Comparison of ENCODE assay signal across 8 cellular contexts in the genomic region with DNA sequence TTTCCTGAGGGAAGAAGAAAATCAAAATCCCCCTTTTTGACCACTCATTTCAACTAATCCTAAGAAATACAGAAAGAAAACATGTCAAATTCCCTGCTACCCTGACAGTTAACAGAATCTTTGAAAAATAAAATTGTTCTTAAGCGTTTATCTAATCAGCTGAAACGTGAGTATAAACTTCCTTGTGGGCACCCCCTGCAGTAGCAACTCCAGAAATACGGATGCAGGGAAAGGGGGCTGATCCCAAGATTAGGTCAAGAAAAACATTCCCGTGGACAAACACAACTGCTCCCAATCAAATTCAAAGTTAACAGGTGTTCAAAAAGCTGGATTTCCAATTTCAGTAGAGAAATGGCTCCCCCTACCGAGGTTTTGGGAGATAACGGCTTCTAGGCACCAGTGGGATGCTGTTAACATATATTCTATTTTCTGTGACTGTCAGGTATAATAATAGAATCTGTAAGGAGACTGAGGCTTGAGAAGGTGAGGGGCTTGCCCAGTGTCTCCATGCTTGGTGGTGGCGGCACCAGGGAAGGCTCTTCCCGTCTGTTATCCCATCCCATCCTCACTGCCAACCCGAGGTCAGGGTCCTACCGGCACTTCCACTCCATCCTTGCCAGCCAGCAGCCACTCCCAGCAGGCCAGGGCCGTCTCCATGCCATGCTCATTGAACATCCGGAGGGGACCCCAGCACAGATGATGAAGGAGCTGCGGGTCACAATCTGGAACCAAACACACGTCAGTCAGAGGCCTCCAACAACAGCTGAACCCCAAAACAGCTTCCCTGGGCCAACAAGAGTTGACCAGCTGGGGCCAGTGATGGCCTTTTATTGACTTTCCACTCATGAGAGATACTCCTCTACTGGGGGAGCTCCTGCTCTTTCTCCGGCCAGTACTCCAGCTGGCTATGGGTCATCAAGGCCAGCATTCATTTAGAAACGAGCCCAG. TPM values are rescaled to one million over a fixed set of nuclear protein-coding genes. Genes with fewer than 3 reads are reported as not detected.
DNase-seq lines count a peak whose midpoint lies in the region; ATAC-seq and TF ChIP-seq lines count a peak whose summit lies in the region.

No MANE protein-coding gene starts in this region.

- H3K4me3 ChIP-seq in Peyer's patch (no peak overlapping the region), astrocyte of the cerebellum (ENCODE audit: low read depth, low read length) (no peak overlapping the region), MG63 (no peak overlapping the region)

- ATAC-seq in left colon: peak; percentile 60
- peak; percentile 32 for ATAC-seq in stimulated activated naive CD8-positive, alpha-beta T cell treated with anti-CD3 and anti-CD28 coated beads, Interleukin-15, Interleukin-2, amounts not matched to agents 100 U/mL and 50 U/mL, for 24 hours

- H3K27me3 ChIP-seq in Peyer's patch (no peaks in the 10 kb centered on the region), MG63 (no peaks in the 10 kb centered on the region)

- H3K27ac ChIP-seq in C4-2B: no peak overlapping the region
- no peak overlapping the region for H3K27ac ChIP-seq in Peyer's patch

- intact Hi-C loops in left colon (cut with DNase I, micrococcal nuclease): no loop called here

- in situ Hi-C loops in astrocyte of the cerebellum (cut with HindIII; ENCODE audit: low sequenced_read_pairs): no loop called here

- TF ChIP-seq CTCF in C4-2B (conservative IDR thresholded peaks at IDR 0.05) (peak; percentile 92), Peyer's patch (IDR thresholded peaks at IDR 0.05) (peak; percentile 39 to 63 (median 58)), astrocyte of the cerebellum (IDR thresholded peaks at IDR 0.05; ENCODE audit: low read depth, low read length, missing control alignments) (peak; percentile 71)

- TF ChIP-seq POLR2A in Peyer's patch (IDR thresholded peaks at IDR 0.05): no peak

- DNase-seq in GM19240 (ENCODE audit: insufficient read length, low spot score) (peak; percentile 25), Peyer's patch (peak in 2 of 3 donors; percentile 51 to 60), astrocyte of the cerebellum (ENCODE audit: low read depth) (no peak), left colon (peak in 1 of 2 donors; percentile 34), SIG-M5 treated with dmso at 0.1 percent for 504 hours (lab: John Stamatoyannopoulos, UW; ENCODE audit: unreplicated experiment) (no peak), MG63 (no peak)
- peak; percentile 36 for DNase-seq in stimulated activated naive CD8-positive, alpha-beta T cell treated with anti-CD3 and anti-CD28 coated beads, Interleukin-15, Interleukin-2, amounts not matched to agents 100 U/mL and 50 U/mL, for 24 hours

- peaks cover 0 to 4% (median 0%) of the 10 kb centered on the region in 4 donors for H3K9me3 ChIP-seq in Peyer's patch
- H3K9me3 ChIP-seq in MG63: peaks cover 12% of the 10 kb centered on the region

- H3K36me3 ChIP-seq in Peyer's patch (peaks cover 0 to 72% (median 4%) of the 10 kb centered on the region in 3 donors), MG63 (peaks cover 47% of the 10 kb centered on the region)

- no peaks in the 10 kb centered on the region for H3K4me1 ChIP-seq in Peyer's patch

RNA-seq across cellular contexts. Expression of a gene that starts 32.0 kb away (rescaled TPM):
- total RNA-seq in Peyer's patch (not detected), left colon (not detected)
- total RNA-seq in MG63 (2014; rRNA removed; shearing (Covaris generic); ENCODE audit: low replicate concordance): not detected in 2 replicates

Comparison
In these comparisons a context has a peak if more than half of its experiments do, and no peak if none do; other contexts are left out.
1. DNase-seq: peak in GM19240 (single experiment), Peyer's patch (2 of 3) and stimulated activated naive CD8-positive, alpha-beta T cell treated with anti-CD3 and anti-CD28 coated beads, Interleukin-15, Interleukin-2, amounts not matched to agents 100 U/mL and 50 U/mL, for 24 hours (single experiment); none in astrocyte of the cerebellum (single experiment), SIG-M5 treated with dmso at 0.1 percent for 504 hours (single experiment) and MG63 (single experiment).
2. Peak in every context shown above with its lines, with median percentiles within 50 percentile points of each other: CTCF ChIP-seq.